In the genomic region with DNA sequence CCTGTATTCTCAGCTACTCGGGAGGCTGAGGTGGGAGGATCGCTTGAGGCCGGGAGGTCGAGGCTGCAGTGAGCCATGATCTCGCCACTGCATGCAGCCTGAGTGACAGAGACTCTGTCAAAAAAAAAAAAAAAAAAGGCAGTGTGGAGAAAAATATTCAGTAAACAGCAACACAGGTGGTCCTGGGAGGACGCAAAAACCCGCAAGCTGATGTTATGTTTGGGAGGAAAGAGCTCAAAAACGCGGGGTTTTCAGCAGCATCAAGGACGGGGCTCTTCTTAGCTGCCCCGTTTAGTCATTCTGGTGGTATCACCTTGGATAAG, we compare ENCODE assay signal across 8 cellular contexts. TPM values are rescaled to one million over a fixed set of nuclear protein-coding genes. Genes with fewer than 3 reads are reported as not detected.
DNase-seq lines count a peak whose midpoint lies in the region; ATAC-seq, FAIRE-seq and TF ChIP-seq lines count a peak whose summit lies in the region.

No MANE protein-coding gene starts in this region.

- peak overlapping the region; percentile 80 for H3K9ac ChIP-seq in adipocyte (ENCODE audit: low read length)
- H3K9ac ChIP-seq in HepG2 (ENCODE audit: insufficient read depth, low read depth, low read length) = peak overlapping the region; percentile 85

- H3K4me3 Mint-ChIP-seq in activated T-cell treated with anti-CD3 and anti-CD28 coated beads, Interleukin-2, amount 50 U/mL, for 24 hours = peak overlapping the region; percentile 84

- 34% methylated on average over 11 of the region's 11 CpGs for WGBS in HepG2 (ENCODE audit: low lambda C conversion rate)
- WGBS in thymus = 52% methylated on average over 11 of the region's 11 CpGs

- no peak for FAIRE-seq in HepG2 (lab: Jason Lieb, UNC)

- peaks cover 16% of the 10 kb centered on the region for H3K4me1 ChIP-seq in adipocyte (ENCODE audit: control insufficient read depth, insufficient read depth, low read length)
- H3K4me1 ChIP-seq in HepG2 (ENCODE audit: insufficient read depth, low read length) = peaks cover 27% of the 10 kb centered on the region
- H3K4me1 ChIP-seq in thymus (ENCODE audit: control insufficient read depth, insufficient read depth, low read length) = peaks cover 13% of the 10 kb centered on the region

- TF ChIP-seq EP300 in HepG2 (IDR thresholded peaks at IDR 0.05; ENCODE audit: low read depth in 2 of 2, low read length in 2 of 2) = no peak
- no peak for TF ChIP-seq EP300 in HepG2 (CRISPR knock-in tag; IDR thresholded peaks at IDR 0.05; ENCODE audit: borderline replicate concordance)

- H3K27ac ChIP-seq in HepG2 (ENCODE audit: extremely low read length, insufficient read depth, low read length) (no peak overlapping the region), thymus (ENCODE audit: low read depth) (no peak overlapping the region)

- DNase-seq in activated T-cell treated with anti-CD3 and anti-CD28 coated beads, Interleukin-2, amount 50 U/mL, for 24 hours = no peak
- DNase-seq in activated T-cell treated with anti-CD3 and anti-CD28 coated beads, Interleukin-2, amount 50 U/mL, for 1 hour = no peak
- DNase-seq in adipocyte (ENCODE audit: low read depth) (no peak), HepG2 (ENCODE audit: low spot score) (no peak), omental fat pad (ENCODE audit: low spot score) (no peak)

- peaks cover 11% of the 10 kb centered on the region for H3K36me3 Mint-ChIP-seq in activated T-cell treated with anti-CD3 and anti-CD28 coated beads, Interleukin-2, amount 50 U/mL, for 24 hours (ENCODE audit: low read depth)

- in situ Hi-C loops in HepG2 (cut with HindIII; ENCODE audit: extremely low pct_ligation_motif_present, low pct_unique_long_range_greater_than_20kb) = no loop called here

- H3K27ac Mint-ChIP-seq in activated T-cell treated with anti-CD3 and anti-CD28 coated beads, Interleukin-2, amount 50 U/mL, for 24 hours = peak overlapping the region; percentile 98

- H3K9me3 ChIP-seq in adipocyte (ENCODE audit: control insufficient read depth, low read length) = no peaks in the 10 kb centered on the region
- H3K9me3 ChIP-seq in HepG2 (ENCODE audit: low read length) = no peaks in the 10 kb centered on the region
- no peaks in the 10 kb centered on the region for H3K9me3 ChIP-seq in thymus (ENCODE audit: control insufficient read depth)

- BruUV-seq in HepG2 (replicated peaks; lab: Mats Ljungman, UMichigan) = TSS peak; percentile 65

- TF ChIP-seq POLR2A in HepG2 (IDR thresholded peaks at IDR 0.05; ENCODE audit: insufficient read depth in 1 of 2, low read depth in 2 of 2, low read length in 2 of 2) = no peak

- H3K27me3 ChIP-seq in adipocyte (replicated peaks; ENCODE audit: control insufficient read depth, insufficient read depth, low read length) = no peaks in the 10 kb centered on the region
- no peaks in the 10 kb centered on the region for H3K27me3 ChIP-seq in HepG2 (ENCODE audit: control insufficient read depth in 1 of 2, insufficient read depth in 2 of 2, low read length in 2 of 2)
- H3K27me3 ChIP-seq in thymus (ENCODE audit: control insufficient read depth, insufficient read depth) = no peaks in the 10 kb centered on the region

- H3K4me1 Mint-ChIP-seq in activated T-cell treated with anti-CD3 and anti-CD28 coated beads, Interleukin-2, amount 50 U/mL, for 24 hours (ENCODE audit: low read depth) = peaks cover 48% of the 10 kb centered on the region

- H3K27me3 Mint-ChIP-seq in activated T-cell treated with anti-CD3 and anti-CD28 coated beads, Interleukin-2, amount 50 U/mL, for 24 hours = peaks cover 5% of the 10 kb centered on the region

- TF ChIP-seq RAD21 in HepG2 (CRISPR knock-in tag; IDR thresholded peaks at IDR 0.05) = no peak

- intact Hi-C loops in HepG2 (cut with micrococcal nuclease; ENCODE audit: unreplicated experiment) = no loop called here

- H3K4me3 ChIP-seq in adipocyte (ENCODE audit: low read length) (peak overlapping the region; percentile 77), HepG2 (replicated peaks in 1 of 3; ENCODE audit: insufficient read depth in 1 of 3, low read depth in 2 of 3, low read length in 3 of 3) (peak overlapping the region; percentile 55 to 70 (median 65); a peak in 5 of 6 replicates), thymus (ENCODE audit: low read length) (peak overlapping the region; percentile 65)

- ATAC-seq in HepG2 (no peak), omental fat pad (ENCODE audit: low FRiP score) (no peak), GM21360 (IDR thresholded peaks at IDR 0.05; ENCODE audit: unreplicated experiment) (no peak), HG02870 (IDR thresholded peaks at IDR 0.05; ENCODE audit: unreplicated experiment) (no peak)

- peaks cover 4% of the 10 kb centered on the region for H3K79me2 ChIP-seq in HepG2 (ENCODE audit: insufficient read depth, low read length)

- TF ChIP-seq CTCF in HepG2 (CRISPR knock-in tag; IDR thresholded peaks at IDR 0.05) (no peak), omental fat pad (IDR thresholded peaks at IDR 0.05) (no peak)

- H3K4me2 ChIP-seq in HepG2 (ENCODE audit: low read depth, low read length) = peak overlapping the region; percentile 97

- H3K9me3 Mint-ChIP-seq in activated T-cell treated with anti-CD3 and anti-CD28 coated beads, Interleukin-2, amount 50 U/mL, for 24 hours = no peaks in the 10 kb centered on the region

- peaks cover 14% of the 10 kb centered on the region; the same call in 1 of the 2 replicates for H4K20me1 ChIP-seq in HepG2 (ENCODE audit: insufficient read depth, low read length)

- H2AFZ ChIP-seq in HepG2 (ENCODE audit: low read length) = no peak overlapping the region

- H3K36me3 ChIP-seq in adipocyte (ENCODE audit: control insufficient read depth, insufficient read depth, low read length, severe bottlenecking) = no peaks in the 10 kb centered on the region
- H3K36me3 ChIP-seq in HepG2 (replicated peaks in 1 of 2; ENCODE audit: control insufficient read depth in 1 of 2, insufficient read depth in 2 of 2, low read length in 2 of 2) = 0 out of 5 replicates have a peak, but pooled peaks cover 0 to 3% of the 10 kb centered on the region in 2 experiments
- peaks cover 12% of the 10 kb centered on the region for H3K36me3 ChIP-seq in thymus (ENCODE audit: control insufficient read depth, insufficient read depth)

- POLR2A ChIA-PET in HepG2 (lab: Yijun Ruan, JAX) = interaction anchor here (0.6 to 2.8 kb wide), 19 partner anchors 8 to 507 kb away, joined by 3 to 23 read pairs (median 5); a partner anchor contains a TSS

- CTCF ChIA-PET in HepG2 (lab: Yijun Ruan, JAX; ENCODE audit: low intra/inter-chr PET ratio, low total read pairs) = no interaction called here

RNA-seq across cellular contexts. Expression of a gene that starts 0.6 kb away (rescaled TPM):
- total RNA-seq in HepG2 (2016; rRNA removed; fragmentation: Illumina TruSeq; extraction: Trizol) = 4.0 and 4.2 TPM in 2 replicates
- 1.1 and 1.3 TPM in 2 replicates for total RNA-seq in HepG2 (2016; cell fraction: cytosol; rRNA removed; fragmentation: Illumina TruSeq; extraction: Trizol; ENCODE audit: low read depth)
- 3.2 and 4.6 TPM in 2 replicates for total RNA-seq in HepG2 (2016; cell fraction: insoluble cytoplasmic fraction; rRNA removed; fragmentation: Illumina TruSeq; extraction: Trizol)
- 3.3 and 3.7 TPM in 2 replicates for total RNA-seq in HepG2 (2016; cell fraction: membrane; rRNA removed; fragmentation: Illumina TruSeq; extraction: Trizol)
- total RNA-seq in HepG2 (2016; cell fraction: nucleus; rRNA removed; fragmentation: Illumina TruSeq; extraction: Trizol) = 1.9 and 2.1 TPM in 2 replicates
- 4.1 and 5.1 TPM in 2 replicates for polyA plus RNA-seq in HepG2 (2011; rRNA removed)
- 2.9 and 3.0 TPM in 2 replicates for polyA plus RNA-seq in HepG2 (2011; cell fraction: cytosol; rRNA removed)
- 9.8 and 12.0 TPM in 2 replicates for polyA plus RNA-seq in HepG2 (2011; cell fraction: nucleus; rRNA removed)
- polyA plus RNA-seq in HepG2 (2012) = 4.6 and 5.3 TPM in 2 replicates
- polyA plus RNA-seq in HepG2 (2016; cell fraction: cytosol; fragmentation: Illumina TruSeq; extraction: Trizol; ENCODE audit: low read depth) = 1.1 and 1.2 TPM in 2 replicates
- polyA plus RNA-seq in HepG2 (2016; cell fraction: insoluble cytoplasmic fraction; fragmentation: Illumina TruSeq; extraction: Trizol; ENCODE audit: low read depth) = 4.7 and 4.8 TPM in 2 replicates
- 1.6 and 1.9 TPM in 2 replicates for polyA plus RNA-seq in HepG2 (2016; cell fraction: membrane; fragmentation: Illumina TruSeq; extraction: Trizol; ENCODE audit: low read depth)
- 4.1 and 5.8 TPM in 2 replicates for polyA plus RNA-seq in HepG2 (2016; cell fraction: nucleus; fragmentation: Illumina TruSeq; extraction: Trizol; ENCODE audit: insufficient read depth, low read depth)
- polyA minus RNA-seq in HepG2 (2011; rRNA and poly(A)+ RNA removed; ENCODE audit: low replicate concordance) = 2.9 and 8.2 TPM in 2 replicates
- polyA minus RNA-seq in HepG2 (2011; cell fraction: cytosol; rRNA and poly(A)+ RNA removed) = 1.7 and 2.9 TPM in 2 replicates
- 4.8 and 5.4 TPM in 2 replicates for polyA minus RNA-seq in HepG2 (2011; cell fraction: nucleus; rRNA and poly(A)+ RNA removed)
- 5.4 TPM for polyA plus RNA-seq in thymus
- 1 to 10 TPM; 2.5 to 3.8 (median 3.2) TPM for total RNA-seq in omental fat pad

RNA-seq across cellular contexts. Expression of a gene that starts 15.8 kb away (rescaled TPM):
- 3.0 and 4.4 TPM in 2 replicates for total RNA-seq in HepG2 (2016; rRNA removed; fragmentation: Illumina TruSeq; extraction: Trizol)
- 4.9 and 7.2 TPM in 2 replicates for total RNA-seq in HepG2 (2016; cell fraction: cytosol; rRNA removed; fragmentation: Illumina TruSeq; extraction: Trizol; ENCODE audit: low read depth)
- 1.4 and 3.8 TPM in 2 replicates for total RNA-seq in HepG2 (2016; cell fraction: insoluble cytoplasmic fraction; rRNA removed; fragmentation: Illumina TruSeq; extraction: Trizol)
- total RNA-seq in HepG2 (2016; cell fraction: membrane; rRNA removed; fragmentation: Illumina TruSeq; extraction: Trizol) = 6.2 and 8.6 TPM in 2 replicates
- total RNA-seq in HepG2 (2016; cell fraction: nucleus; rRNA removed; fragmentation: Illumina TruSeq; extraction: Trizol) = 3.4 and 4.3 TPM in 2 replicates
- polyA plus RNA-seq in HepG2 (2011; rRNA removed) = 6.0 and 7.0 TPM in 2 replicates
- polyA plus RNA-seq in HepG2 (2011; cell fraction: cytosol; rRNA removed) = 4.7 and 7.3 TPM in 2 replicates
- polyA plus RNA-seq in HepG2 (2011; cell fraction: nucleus; rRNA removed) = 27.6 and 35.1 TPM in 2 replicates
- 18.9 and 26.2 TPM in 2 replicates for polyA plus RNA-seq in HepG2 (2012)
- polyA plus RNA-seq in HepG2 (2016; cell fraction: cytosol; fragmentation: Illumina TruSeq; extraction: Trizol; ENCODE audit: low read depth) = 32.0 and 36.6 TPM in 2 replicates
- 11.3 and 16.8 TPM in 2 replicates for polyA plus RNA-seq in HepG2 (2016; cell fraction: insoluble cytoplasmic fraction; fragmentation: Illumina TruSeq; extraction: Trizol; ENCODE audit: low read depth)
- polyA plus RNA-seq in HepG2 (2016; cell fraction: membrane; fragmentation: Illumina TruSeq; extraction: Trizol; ENCODE audit: low read depth) = 30.4 and 35.3 TPM in 2 replicates
- 20.0 and 25.7 TPM in 2 replicates for polyA plus RNA-seq in HepG2 (2016; cell fraction: nucleus; fragmentation: Illumina TruSeq; extraction: Trizol; ENCODE audit: insufficient read depth, low read depth)
- polyA minus RNA-seq in HepG2 (2011; rRNA and poly(A)+ RNA removed; ENCODE audit: low replicate concordance) = 7.9 and 9.8 TPM in 2 replicates
- 8.1 and 9.1 TPM in 2 replicates for polyA minus RNA-seq in HepG2 (2011; cell fraction: cytosol; rRNA and poly(A)+ RNA removed)
- 7.1 and 8.8 TPM in 2 replicates for polyA minus RNA-seq in HepG2 (2011; cell fraction: nucleus; rRNA and poly(A)+ RNA removed)
- 32.9 TPM for polyA plus RNA-seq in thymus
- total RNA-seq in omental fat pad = 10 to 100 TPM; 11.4 to 20.5 (median 13.8) TPM

RNA-seq across cellular contexts. Expression of a gene that starts 18.5 kb away (rescaled TPM):
- total RNA-seq in HepG2 (2016; rRNA removed; fragmentation: Illumina TruSeq; extraction: Trizol) (18.4 and 19.6 TPM in 2 replicates), omental fat pad (10 to 100 TPM in 3 of 4 donors, 1 to 10 TPM in 1; 9.9 to 15.0 (median 11.9) TPM)
- 34.0 and 35.7 TPM in 2 replicates for total RNA-seq in HepG2 (2016; cell fraction: cytosol; rRNA removed; fragmentation: Illumina TruSeq; extraction: Trizol; ENCODE audit: low read depth)
- total RNA-seq in HepG2 (2016; cell fraction: insoluble cytoplasmic fraction; rRNA removed; fragmentation: Illumina TruSeq; extraction: Trizol) = 17.7 and 20.9 TPM in 2 replicates
- total RNA-seq in HepG2 (2016; cell fraction: membrane; rRNA removed; fragmentation: Illumina TruSeq; extraction: Trizol) = 38.4 and 42.1 TPM in 2 replicates
- 10.8 and 12.4 TPM in 2 replicates for total RNA-seq in HepG2 (2016; cell fraction: nucleus; rRNA removed; fragmentation: Illumina TruSeq; extraction: Trizol)
- polyA plus RNA-seq in HepG2 (2011; rRNA removed) (49.5 and 52.6 TPM in 2 replicates), thymus (22.9 TPM)
- 38.8 and 63.7 TPM in 2 replicates for polyA plus RNA-seq in HepG2 (2011; cell fraction: cytosol; rRNA removed)
- 31.7 and 33.0 TPM in 2 replicates for polyA plus RNA-seq in HepG2 (2011; cell fraction: nucleus; rRNA removed)
- 36.3 and 55.4 TPM in 2 replicates for polyA plus RNA-seq in HepG2 (2012)
- polyA plus RNA-seq in HepG2 (2016; cell fraction: cytosol; fragmentation: Illumina TruSeq; extraction: Trizol; ENCODE audit: low read depth) = 26.5 and 29.6 TPM in 2 replicates
- polyA plus RNA-seq in HepG2 (2016; cell fraction: insoluble cytoplasmic fraction; fragmentation: Illumina TruSeq; extraction: Trizol; ENCODE audit: low read depth) = 17.0 and 19.4 TPM in 2 replicates
- polyA plus RNA-seq in HepG2 (2016; cell fraction: membrane; fragmentation: Illumina TruSeq; extraction: Trizol; ENCODE audit: low read depth) = 31.3 and 37.7 TPM in 2 replicates
- polyA plus RNA-seq in HepG2 (2016; cell fraction: nucleus; fragmentation: Illumina TruSeq; extraction: Trizol; ENCODE audit: insufficient read depth, low read depth) = 21.8 and 23.7 TPM in 2 replicates
- polyA minus RNA-seq in HepG2 (2011; rRNA and poly(A)+ RNA removed; ENCODE audit: low replicate concordance) = 18.8 and 71.6 TPM in 2 replicates
- polyA minus RNA-seq in HepG2 (2011; cell fraction: cytosol; rRNA and poly(A)+ RNA removed) = 32.7 and 49.8 TPM in 2 replicates
- polyA minus RNA-seq in HepG2 (2011; cell fraction: nucleus; rRNA and poly(A)+ RNA removed) = 8.4 and 9.6 TPM in 2 replicates

RNA-seq across cellular contexts. Expression of a gene that starts 19.5 kb away (rescaled TPM):
- total RNA-seq in HepG2 (2016; rRNA removed; fragmentation: Illumina TruSeq; extraction: Trizol) (0.93 and 1.0 TPM in 2 replicates), omental fat pad (1 to 10 TPM; 2.2 to 6.3 (median 3.8) TPM)
- 0.26 and 0.30 TPM in 2 replicates for total RNA-seq in HepG2 (2016; cell fraction: cytosol; rRNA removed; fragmentation: Illumina TruSeq; extraction: Trizol; ENCODE audit: low read depth)
- 0.83 and 0.93 TPM in 2 replicates for total RNA-seq in HepG2 (2016; cell fraction: insoluble cytoplasmic fraction; rRNA removed; fragmentation: Illumina TruSeq; extraction: Trizol)
- 1.1 and 1.3 TPM in 2 replicates for total RNA-seq in HepG2 (2016; cell fraction: membrane; rRNA removed; fragmentation: Illumina TruSeq; extraction: Trizol)
- 0.97 and 1.1 TPM in 2 replicates for total RNA-seq in HepG2 (2016; cell fraction: nucleus; rRNA removed; fragmentation: Illumina TruSeq; extraction: Trizol)
- polyA plus RNA-seq in HepG2 (2011; rRNA removed) (1.0 and 1.5 TPM in 2 replicates), thymus (7.2 TPM)
- polyA plus RNA-seq in HepG2 (2011; cell fraction: cytosol; rRNA removed) = 1.2 and 1.9 TPM in 2 replicates
- 3.2 and 3.9 TPM in 2 replicates for polyA plus RNA-seq in HepG2 (2011; cell fraction: nucleus; rRNA removed)
- polyA plus RNA-seq in HepG2 (2012) = 1.9 and 2.1 TPM in 2 replicates
- 0.71 and 0.81 TPM in 2 replicates for polyA plus RNA-seq in HepG2 (2016; cell fraction: cytosol; fragmentation: Illumina TruSeq; extraction: Trizol; ENCODE audit: low read depth)
- polyA plus RNA-seq in HepG2 (2016; cell fraction: insoluble cytoplasmic fraction; fragmentation: Illumina TruSeq; extraction: Trizol; ENCODE audit: low read depth) = 3.6 and 4.1 TPM in 2 replicates
- 2.4 and 2.8 TPM in 2 replicates for polyA plus RNA-seq in HepG2 (2016; cell fraction: membrane; fragmentation: Illumina TruSeq; extraction: Trizol; ENCODE audit: low read depth)
- polyA plus RNA-seq in HepG2 (2016; cell fraction: nucleus; fragmentation: Illumina TruSeq; extraction: Trizol; ENCODE audit: insufficient read depth, low read depth) = 6.6 and 6.7 TPM in 2 replicates
- polyA minus RNA-seq in HepG2 (2011; rRNA and poly(A)+ RNA removed; ENCODE audit: low replicate concordance) = 2.5 and 2.6 TPM in 2 replicates
- 2.0 and 2.2 TPM in 2 replicates for polyA minus RNA-seq in HepG2 (2011; cell fraction: cytosol; rRNA and poly(A)+ RNA removed)
- 0.62 and 0.90 TPM in 2 replicates for polyA minus RNA-seq in HepG2 (2011; cell fraction: nucleus; rRNA and poly(A)+ RNA removed)

RNA-seq across cellular contexts. Expression of a gene that starts 23.0 kb away (rescaled TPM):
- total RNA-seq in HepG2 (2016; rRNA removed; fragmentation: Illumina TruSeq; extraction: Trizol) (7.0 and 8.8 TPM in 2 replicates), omental fat pad (10 to 100 TPM in 3 of 4 donors, 1 to 10 TPM in 1; 9.8 to 15.2 (median 11.0) TPM)
- 10.8 and 12.3 TPM in 2 replicates for total RNA-seq in HepG2 (2016; cell fraction: cytosol; rRNA removed; fragmentation: Illumina TruSeq; extraction: Trizol; ENCODE audit: low read depth)
- 4.5 and 9.6 TPM in 2 replicates for total RNA-seq in HepG2 (2016; cell fraction: insoluble cytoplasmic fraction; rRNA removed; fragmentation: Illumina TruSeq; extraction: Trizol)
- 15.2 and 19.5 TPM in 2 replicates for total RNA-seq in HepG2 (2016; cell fraction: membrane; rRNA removed; fragmentation: Illumina TruSeq; extraction: Trizol)
- 4.3 and 4.4 TPM in 2 replicates for total RNA-seq in HepG2 (2016; cell fraction: nucleus; rRNA removed; fragmentation: Illumina TruSeq; extraction: Trizol)
- polyA plus RNA-seq in HepG2 (2011; rRNA removed) (4.7 and 6.2 TPM in 2 replicates), thymus (17.2 TPM)
- polyA plus RNA-seq in HepG2 (2011; cell fraction: cytosol; rRNA removed) = 3.2 and 6.1 TPM in 2 replicates
- polyA plus RNA-seq in HepG2 (2011; cell fraction: nucleus; rRNA removed) = 12.9 and 13.3 TPM in 2 replicates
- polyA plus RNA-seq in HepG2 (2012) = 4.6 and 4.9 TPM in 2 replicates
- polyA plus RNA-seq in HepG2 (2016; cell fraction: cytosol; fragmentation: Illumina TruSeq; extraction: Trizol; ENCODE audit: low read depth) = 17.8 and 22.3 TPM in 2 replicates
- 10.6 and 16.4 TPM in 2 replicates for polyA plus RNA-seq in HepG2 (2016; cell fraction: insoluble cytoplasmic fraction; fragmentation: Illumina TruSeq; extraction: Trizol; ENCODE audit: low read depth)
- 23.8 and 25.2 TPM in 2 replicates for polyA plus RNA-seq in HepG2 (2016; cell fraction: membrane; fragmentation: Illumina TruSeq; extraction: Trizol; ENCODE audit: low read depth)
- polyA plus RNA-seq in HepG2 (2016; cell fraction: nucleus; fragmentation: Illumina TruSeq; extraction: Trizol; ENCODE audit: insufficient read depth, low read depth) = 20.2 and 22.7 TPM in 2 replicates
- 4.4 and 6.2 TPM in 2 replicates for polyA minus RNA-seq in HepG2 (2011; rRNA and poly(A)+ RNA removed; ENCODE audit: low replicate concordance)
- 1.8 and 3.4 TPM in 2 replicates for polyA minus RNA-seq in HepG2 (2011; cell fraction: cytosol; rRNA and poly(A)+ RNA removed)
- polyA minus RNA-seq in HepG2 (2011; cell fraction: nucleus; rRNA and poly(A)+ RNA removed) = 2.2 and 3.9 TPM in 2 replicates
